ENCODE assay signal across 15 cellular contexts in the genomic region with DNA sequence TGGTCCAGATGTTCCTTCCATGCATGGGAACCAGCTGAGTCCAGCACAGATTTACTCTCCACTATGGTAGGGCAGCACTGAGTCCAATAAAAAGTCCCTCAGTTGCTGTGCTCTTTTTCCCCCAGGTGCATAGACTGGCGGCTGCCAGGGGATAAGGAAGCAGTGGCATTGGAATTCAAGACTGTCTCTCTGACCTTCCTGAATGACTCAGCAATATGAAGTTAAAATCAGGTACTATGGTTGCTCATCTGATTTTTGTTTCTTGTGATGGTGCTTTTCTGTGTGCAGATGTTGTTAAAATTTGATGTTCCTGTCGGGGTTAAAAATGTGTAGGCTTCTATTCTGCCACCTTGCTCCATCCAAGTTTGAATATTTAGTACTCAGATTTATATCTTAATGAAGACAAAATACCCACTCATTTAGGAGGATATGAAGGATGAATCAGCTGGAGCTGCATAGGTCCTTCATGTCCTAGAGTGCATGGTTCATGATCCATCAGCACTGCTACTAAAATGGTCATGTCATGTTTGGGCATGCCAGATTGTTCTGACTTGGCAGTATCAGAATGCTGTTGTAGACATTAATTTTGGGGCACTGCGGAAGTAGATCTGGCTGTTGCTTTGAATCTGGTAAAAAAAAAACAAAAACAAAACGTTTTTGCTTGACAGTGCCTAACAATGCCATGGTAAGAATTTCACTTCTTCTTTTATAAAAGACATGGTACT.
"Had no signal": no experiment of that assay in that cellular context is flagged by ENCODE, and none has a peak within 500 bp of the region (broad histone marks: within the 10 kb centered on the region; RNA-seq: fewer than 3 reads in every experiment).

No MANE protein-coding gene starts in this region.

- H3K4me1 ChIP-seq: right atrium auricular region, tibial artery had no signal

- H3K27ac ChIP-seq: brain microvascular endothelial cell, right atrium auricular region, tibial artery had no signal

- H3K36me3 ChIP-seq: brain microvascular endothelial cell, right atrium auricular region, tibial artery had no signal

- H3K9me3 ChIP-seq: mucosa of descending colon, right atrium auricular region, tibial artery had no signal

- DNase-seq: activated CD4-positive, alpha-beta memory T cell treated with anti-CD3 and anti-CD28 coated beads, Interleukin-2, amount 10 ng/mL, durations not matched to agents 7 days and 5 days; activated CD4-positive, alpha-beta T cell treated with anti-CD3 and anti-CD28 coated beads for 1 hour; activated gamma-delta T cell treated with Interleukin-2 at 50 U/mL for 16 hours; activated naive CD8-positive, alpha-beta T cell treated with anti-CD3 and anti-CD28 coated beads for 36 hours; activated T-cell treated with anti-CD3 and anti-CD28 coated beads, Interleukin-2, amount 50 U/mL, for 72 hours; brain microvascular endothelial cell; foreskin melanocyte; head of caudate nucleus; mucosa of descending colon; naive thymus-derived CD8-positive, alpha-beta T cell; posterior cingulate gyrus; small intestine; T-helper 9 cell; tibial artery had no signal

- ATAC-seq: activated T-cell treated with anti-CD3 and anti-CD28 coated beads, Interleukin-2, amount 50 U/mL, for 72 hours; mucosa of descending colon; naive thymus-derived CD8-positive, alpha-beta T cell had no signal

- H3K4me3 ChIP-seq: mucosa of descending colon, right atrium auricular region, tibial artery had no signal

- FAIRE-seq: small intestine had no signal

- H3K27me3 ChIP-seq: brain microvascular endothelial cell, right atrium auricular region, tibial artery had no signal
